In the genomic region with DNA sequence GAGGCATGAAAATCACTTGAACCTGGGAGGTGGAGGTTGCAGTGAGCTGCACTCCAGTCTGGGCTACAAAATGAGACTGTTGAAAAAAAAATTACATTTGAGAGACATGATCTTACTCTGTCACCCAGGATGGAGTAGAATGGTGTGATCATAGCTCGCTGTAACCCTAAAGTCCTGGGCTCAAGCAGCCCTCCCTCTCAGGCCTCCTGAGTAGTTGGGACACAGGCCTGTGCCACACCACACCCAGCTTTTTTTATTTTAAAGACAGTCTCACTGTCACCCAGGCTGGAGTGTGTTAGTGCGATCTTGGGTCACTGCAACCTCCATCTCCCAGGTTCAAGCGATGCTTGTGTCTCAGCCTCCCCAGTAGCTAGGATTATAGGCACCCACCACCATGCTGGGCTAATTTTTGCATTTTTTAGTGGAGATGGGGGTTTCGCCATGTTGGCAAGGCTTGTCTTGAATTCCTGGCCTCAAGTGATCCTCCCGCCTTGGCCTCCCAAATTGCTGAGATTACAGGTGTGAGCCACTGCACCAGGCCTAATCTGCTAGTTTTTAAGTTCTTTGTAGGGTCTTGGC, we compare ENCODE assay signal across 17 cellular contexts. TPM values are rescaled to one million over a fixed set of nuclear protein-coding genes. Genes with fewer than 3 reads are reported as not detected.
DNase-seq lines count a peak whose midpoint lies in the region; ATAC-seq lines count a peak whose summit lies in the region.
"Had no signal": no experiment of that assay in that cellular context is flagged by ENCODE, and none has a peak within 500 bp of the region (broad histone marks: within the 10 kb centered on the region; RNA-seq: fewer than 3 reads in every experiment).

No MANE protein-coding gene starts in this region.

- no peak overlapping the region for H3K9ac ChIP-seq in trophoblast cell (ENCODE audit: low read length)

- no peak overlapping the region for H3K27ac ChIP-seq in trophoblast cell (ENCODE audit: low read depth, low read length)
- H3K27ac ChIP-seq: right lobe of liver had no signal

- H3K27ac Mint-ChIP-seq in activated T-cell treated with anti-CD3 and anti-CD28 coated beads, Interleukin-2, amount 50 U/mL, for 72 hours = peak overlapping the region; percentile 81
- no peak overlapping the region for H3K27ac Mint-ChIP-seq in activated naive CD8-positive, alpha-beta T cell treated with anti-CD3 and anti-CD28 coated beads, Interleukin-2, amount 50 U/mL, for 24 hours
- H3K27ac Mint-ChIP-seq: activated T-helper 1 cell treated with anti-CD3 and anti-CD28 coated beads, Interleukin-12 subunit alpha, Interleukin-12 subunit beta, Interleukin-2, Interleukin-4 antibody, amounts not matched to agents 30 ng/mL and 10 ng/mL and 1 ng/mL, durations not matched to agents 14 hours and 24 hours and 36 hours had no signal

- no peak for DNase-seq in activated T-cell treated with anti-CD3 and anti-CD28 coated beads, Interleukin-2, amount 50 U/mL, for 72 hours
- DNase-seq in activated T-cell treated with anti-CD3 and anti-CD28 coated beads for 4 hours = no peak
- peak; percentile 22 for DNase-seq in HK-2 (ENCODE audit: unreplicated experiment)
- DNase-seq in activated naive CD8-positive, alpha-beta T cell treated with anti-CD3 and anti-CD28 coated beads, Interleukin-2, amount 50 U/mL, for 24 hours = no peak
- no peak for DNase-seq in trophoblast cell
- DNase-seq in iPS-NIHi7 (ENCODE audit: extremely low spot score) = no peak
- DNase-seq: activated CD4-positive, alpha-beta T cell treated with anti-CD3 and anti-CD28 coated beads, Interleukin-2, amount 50 U/mL, for 1 hour; CD4-positive, alpha-beta memory T cell; KBM-7; NCI-H1048; NCI-H2081; NCI-H510A treated with DMSO at 0.1 percent for 48 hours; nucleus accumbens; right lobe of liver had no signal

- H3K27me3 Mint-ChIP-seq in activated T-cell treated with anti-CD3 and anti-CD28 coated beads, Interleukin-2, amount 50 U/mL, for 72 hours (ENCODE audit: low read depth) = no peaks in the 10 kb centered on the region
- H3K27me3 Mint-ChIP-seq in activated naive CD8-positive, alpha-beta T cell treated with anti-CD3 and anti-CD28 coated beads, Interleukin-2, amount 50 U/mL, for 24 hours = no peaks in the 10 kb centered on the region
- H3K27me3 Mint-ChIP-seq: CD4-positive, alpha-beta memory T cell had no signal

- no peaks in the 10 kb centered on the region for H3K9me3 Mint-ChIP-seq in activated T-cell treated with anti-CD3 and anti-CD28 coated beads, Interleukin-2, amount 50 U/mL, for 72 hours
- no peaks in the 10 kb centered on the region for H3K9me3 Mint-ChIP-seq in activated naive CD8-positive, alpha-beta T cell treated with anti-CD3 and anti-CD28 coated beads, Interleukin-2, amount 50 U/mL, for 24 hours
- H3K9me3 Mint-ChIP-seq: activated T-helper 1 cell treated with anti-CD3 and anti-CD28 coated beads, Interleukin-12 subunit alpha, Interleukin-12 subunit beta, Interleukin-2, Interleukin-4 antibody, amounts not matched to agents 30 ng/mL and 10 ng/mL and 1 ng/mL, durations not matched to agents 14 hours and 24 hours and 36 hours; CD4-positive, alpha-beta memory T cell had no signal

- H2AFZ ChIP-seq in trophoblast cell (ENCODE audit: insufficient read depth, low read length, poor library complexity) = no peak overlapping the region

- peaks cover 28 to 43% of the 10 kb centered on the region in 2 experiments for H3K36me3 ChIP-seq in trophoblast cell (ENCODE audit: control insufficient read depth in 1 of 2, insufficient read depth in 2 of 2, low read length in 2 of 2)

- no peak overlapping the region for H3K4ac ChIP-seq in trophoblast cell (ENCODE audit: low read depth, low read length)

- no peak overlapping the region for H3K14ac ChIP-seq in trophoblast cell (ENCODE audit: low read length)

- H3K27me3 ChIP-seq in trophoblast cell (ENCODE audit: insufficient read depth, low read length) = no peaks in the 10 kb centered on the region
- H3K27me3 ChIP-seq: right lobe of liver had no signal

- H4K12ac ChIP-seq in trophoblast cell (ENCODE audit: low read depth, low read length) = peak overlapping the region; percentile 51

- H3K79me2 ChIP-seq in trophoblast cell (ENCODE audit: control insufficient read depth, insufficient read depth, low read length, poor library complexity) = peaks cover under 1% of the 10 kb centered on the region

- no peak overlapping the region for H3K23ac ChIP-seq in trophoblast cell (ENCODE audit: low read length)

- H3K4me2 ChIP-seq in trophoblast cell (ENCODE audit: low read length) = no peak overlapping the region

- H3K18ac ChIP-seq in trophoblast cell (ENCODE audit: low read length) = no peak overlapping the region

- peak overlapping the region; percentile 23 for H4K8ac ChIP-seq in trophoblast cell (ENCODE audit: low read depth, low read length)

- H2BK120ac ChIP-seq in trophoblast cell (ENCODE audit: insufficient read depth, low read length, poor library complexity) = no peak overlapping the region

- no peaks in the 10 kb centered on the region for H3K79me1 ChIP-seq in trophoblast cell (ENCODE audit: low read length)

- no peak overlapping the region for H2BK5ac ChIP-seq in trophoblast cell (ENCODE audit: low read depth, low read length, poor library complexity)

- H3K9me3 ChIP-seq in trophoblast cell (ENCODE audit: insufficient read depth, low read depth, low read length) = peaks cover 2% of the 10 kb centered on the region
- H3K9me3 ChIP-seq: right lobe of liver had no signal

- H2AK5ac ChIP-seq in trophoblast cell (ENCODE audit: low read length) = no peak overlapping the region

- peaks cover 18 to 41% of the 10 kb centered on the region in 2 donors for H3K36me3 Mint-ChIP-seq in activated T-cell treated with anti-CD3 and anti-CD28 coated beads, Interleukin-2, amount 50 U/mL, for 72 hours (ENCODE audit: insufficient read depth in 2 of 2)
- H3K36me3 Mint-ChIP-seq in activated naive CD8-positive, alpha-beta T cell treated with anti-CD3 and anti-CD28 coated beads, Interleukin-2, amount 50 U/mL, for 24 hours (ENCODE audit: low read depth) = peaks cover 69% of the 10 kb centered on the region

- H3K4me3 Mint-ChIP-seq in activated T-cell treated with anti-CD3 and anti-CD28 coated beads, Interleukin-2, amount 50 U/mL, for 72 hours = no peak overlapping the region
- no peak overlapping the region for H3K4me3 Mint-ChIP-seq in activated naive CD8-positive, alpha-beta T cell treated with anti-CD3 and anti-CD28 coated beads, Interleukin-2, amount 50 U/mL, for 24 hours
- H3K4me3 Mint-ChIP-seq: activated T-helper 1 cell treated with anti-CD3 and anti-CD28 coated beads, Interleukin-12 subunit alpha, Interleukin-12 subunit beta, Interleukin-2, Interleukin-4 antibody, amounts not matched to agents 30 ng/mL and 10 ng/mL and 1 ng/mL, durations not matched to agents 14 hours and 24 hours and 36 hours; CD4-positive, alpha-beta memory T cell had no signal

- WGBS in trophoblast cell (ENCODE audit: extremely low coverage, insufficient coverage, insufficient read length) = no CpG with 5 or more reads among the region's 5 CpGs

- H3K4me1 Mint-ChIP-seq in activated T-cell treated with anti-CD3 and anti-CD28 coated beads, Interleukin-2, amount 50 U/mL, for 72 hours (ENCODE audit: low read depth) = peaks cover 26% of the 10 kb centered on the region
- H3K4me1 Mint-ChIP-seq in activated naive CD8-positive, alpha-beta T cell treated with anti-CD3 and anti-CD28 coated beads, Interleukin-2, amount 50 U/mL, for 24 hours = peaks cover 26% of the 10 kb centered on the region

- ATAC-seq in activated T-cell treated with anti-CD3 and anti-CD28 coated beads, Interleukin-2, amount 50 U/mL, for 72 hours (replicated peaks in 1 of 2) = peak; percentile 30 to 34
- ATAC-seq in activated naive CD8-positive, alpha-beta T cell treated with anti-CD3 and anti-CD28 coated beads, Interleukin-2, amount 50 U/mL, for 24 hours = peak; percentile 21
- no peak for ATAC-seq in GM21717 (IDR thresholded peaks at IDR 0.05; ENCODE audit: unreplicated experiment)
- ATAC-seq in HG02759 (IDR thresholded peaks at IDR 0.05; ENCODE audit: unreplicated experiment) = no peak

- H4K91ac ChIP-seq in trophoblast cell (ENCODE audit: low read depth, low read length) = no peak overlapping the region

- H3K4me3 ChIP-seq in trophoblast cell (ENCODE audit: low read depth, low read length) = no peak overlapping the region
- H3K4me3 ChIP-seq: right lobe of liver had no signal

- H2BK12ac ChIP-seq in trophoblast cell (ENCODE audit: low read length) = no peak overlapping the region

- no peaks in the 10 kb centered on the region for H3K4me1 ChIP-seq in trophoblast cell (ENCODE audit: control insufficient read depth in 1 of 2, insufficient read depth in 2 of 2, low read length in 2 of 2)

RNA-seq across cellular contexts. Expression of a gene that starts 6.1 kb away (rescaled TPM):
- 1,000 to 10,000 TPM; 2,606 to 2,707 TPM for total RNA-seq in activated T-cell treated with anti-CD3 and anti-CD28 coated beads, Interleukin-2, amount 50 U/mL, for 72 hours
- 3,412 and 3,421 TPM in 2 replicates for polyA plus RNA-seq in trophoblast cell (2013)

Comparison
In these comparisons a context has a peak if more than half of its experiments do, and no peak if none do; other contexts are left out.
1. ATAC-seq: peak in activated T-cell treated with anti-CD3 and anti-CD28 coated beads, Interleukin-2, amount 50 U/mL, for 72 hours (2 of 2) and activated naive CD8-positive, alpha-beta T cell treated with anti-CD3 and anti-CD28 coated beads, Interleukin-2, amount 50 U/mL, for 24 hours (single experiment); none in GM21717 (single experiment) and HG02759 (single experiment).